ENCODE assay signal across 8 cellular contexts in genomic region chr12:49061157-49061650, GRCh38. TPM values are rescaled to one million over a fixed set of nuclear protein-coding genes. Genes with fewer than 3 reads are reported as not detected.
DNase-seq lines count a peak whose midpoint lies in the region; ATAC-seq and TF ChIP-seq lines count a peak whose summit lies in the region.

No MANE protein-coding gene starts in this region.

- no peaks in the 10 kb centered on the region for H3K27me3 ChIP-seq in H7 (ENCODE audit: control insufficient read depth, insufficient read depth, low read length)
- no peaks in the 10 kb centered on the region for H3K27me3 ChIP-seq in right cardiac atrium (ENCODE audit: control insufficient read depth, insufficient read depth)
- no peaks in the 10 kb centered on the region for H3K27me3 ChIP-seq in spleen (replicated peaks in 1 of 7)

- 6% methylated on average over 16 of the region's 16 CpGs for WGBS in right cardiac atrium
- WGBS in spleen, 5 donors = 8 to 14% (median 11%) methylated on average over 12 to 16 of the region's 16 CpGs

- no peaks in the 10 kb centered on the region for H3K36me3 ChIP-seq in H7 (replicated peaks; ENCODE audit: control insufficient read depth, insufficient read depth, low read length)
- peaks cover 0 to 9% (median 0%) of the 10 kb centered on the region in 6 donors for H3K36me3 ChIP-seq in spleen

- ATAC-seq in right cardiac atrium (no peak), HG02884 (IDR thresholded peaks at IDR 0.05; ENCODE audit: unreplicated experiment) (no peak)

- H3K27ac ChIP-seq in right cardiac atrium (ENCODE audit: low read length) (peak overlapping the region; percentile 95), spleen (peak overlapping the region; percentile 92 to 100 (median 97))

- intact Hi-C loops in right cardiac atrium (cut with DNase I) = loop anchor here in 2 of 4 donors (10.0 kb wide), 2 partner anchors 54 to 174 kb away; partner anchors contain the start of gene LMBR1L (in 2 of the 2)
- intact Hi-C loops in spleen (cut with DNase I; ENCODE audit: low total_unique reads) = loop anchor here (10.0 kb wide), 1 partner anchor 64 kb away; no protein-coding TSS in a partner anchor

- H3K4me3 ChIP-seq in H7 (ENCODE audit: insufficient read depth, low read depth, low read length) (peak overlapping the region; percentile 88), WI38 (ENCODE audit: low read depth, low read length) (peak overlapping the region; percentile 93), right cardiac atrium (ENCODE audit: low read length) (peak overlapping the region; percentile 96), spleen (peak overlapping the region; percentile 83 to 97 (median 93))

- TF ChIP-seq CTCF in WI38 (IDR thresholded peaks at IDR 0.05; ENCODE audit: low read depth, low read length) (no peak), spleen (IDR thresholded peaks at IDR 0.05 in 8 of 11, conservative IDR thresholded peaks at IDR 0.05 in 3 of 11) (no peak)

- H3K4me1 ChIP-seq in right cardiac atrium (ENCODE audit: control insufficient read depth, insufficient read depth, low read length) (peaks cover 8% of the 10 kb centered on the region), spleen (peaks cover 23 to 63% (median 47%) of the 10 kb centered on the region in 6 donors)

- DNase-seq in H7 (no peak), right cardiac atrium (no peak), spleen (no peak), cerebellum (ENCODE audit: low spot score) (no peak), NCI-H2107 treated with DMSO at 0.1 percent for 48 hours (lab: John Stamatoyannopoulos, UW; ENCODE audit: unreplicated experiment) (no peak)
- DNase-seq in activated CD4-positive, alpha-beta T cell treated with anti-CD3 and anti-CD28 coated beads, Interleukin-2, amount 50 U/mL, for 1 hour = no peak

- H3K9me3 ChIP-seq in right cardiac atrium (ENCODE audit: control insufficient read depth, low read length) (no peaks in the 10 kb centered on the region), spleen (no peaks in the 10 kb centered on the region)

- no peak for TF ChIP-seq POLR2A in spleen (IDR thresholded peaks at IDR 0.05)

RNA-seq across cellular contexts. Expression of gene KMT2D, which starts 0.6 kb away (rescaled TPM):
- total RNA-seq in H7 (2014; rRNA removed; shearing (Covaris generic)) = 16.2 and 20.8 TPM in 2 replicates
- total RNA-seq in right cardiac atrium (10 to 100 TPM; 38.8 to 53.5 (median 46.2) TPM), spleen (100 to 1,000 TPM; 115 to 172 (median 163) TPM), cerebellum (32.8 TPM)
- polyA plus RNA-seq in right cardiac atrium (43.1 TPM), spleen (10 to 100 TPM in 1 of 3 donors, 1 to 10 TPM in 2; 5.1 to 42.1 (median 6.0) TPM)

RNA-seq across cellular contexts. Expression of gene RHEBL1, which starts 8.6 kb away (rescaled TPM):
- 5.5 and 7.1 TPM in 2 replicates for total RNA-seq in H7 (2014; rRNA removed; shearing (Covaris generic))
- total RNA-seq in right cardiac atrium (under 1 TPM in 2 of 4 donors, not detected in 2; 0.21 to 0.31 TPM), spleen (1 to 10 TPM; 2.0 to 4.3 (median 2.5) TPM), cerebellum (0.91 TPM)
- polyA plus RNA-seq in right cardiac atrium (0.59 TPM), spleen (1 to 10 TPM; 3.9 to 6.7 (median 5.5) TPM)

RNA-seq across cellular contexts. Expression of gene DHH, which starts 33.4 kb away (rescaled TPM):
- total RNA-seq in H7 (2014; rRNA removed; shearing (Covaris generic)) = not detected in 2 replicates
- total RNA-seq in right cardiac atrium (1 to 10 TPM in 1 of 4 donors, under 1 TPM in 3; 0.35 to 1.7 (median 0.68) TPM), spleen (1 to 10 TPM in 3 of 7 donors, under 1 TPM in 4; 0.33 to 2.6 (median 0.79) TPM), cerebellum (0.54 TPM)
- polyA plus RNA-seq in right cardiac atrium (0.54 TPM), spleen (under 1 TPM; 0.09 to 0.74 (median 0.59) TPM)

RNA-seq across cellular contexts. Expression of gene PRKAG1, which starts 42.6 kb away (rescaled TPM):
- total RNA-seq in H7 (2014; rRNA removed; shearing (Covaris generic)) = 44.2 and 51.1 TPM in 2 replicates
- total RNA-seq in right cardiac atrium (10 to 100 TPM; 65.7 to 88.9 (median 80.7) TPM), spleen (10 to 100 TPM; 40.2 to 47.2 (median 44.6) TPM), cerebellum (33.6 TPM)
- polyA plus RNA-seq in right cardiac atrium (72.4 TPM), spleen (10 to 100 TPM; 34.1 to 41.4 (median 39.8) TPM)

RNA-seq across cellular contexts. Expression of gene LMBR1L, which starts 49.4 kb away (rescaled TPM):
- 63.0 and 75.6 TPM in 2 replicates for total RNA-seq in H7 (2014; rRNA removed; shearing (Covaris generic))
- total RNA-seq in right cardiac atrium (10 to 100 TPM; 26.7 to 45.3 (median 34.6) TPM), spleen (100 to 1,000 TPM in 2 of 7 donors, 10 to 100 TPM in 5; 60.3 to 108 (median 85.8) TPM), cerebellum (79.4 TPM)
- polyA plus RNA-seq in right cardiac atrium (25.6 TPM), spleen (10 to 100 TPM; 44.1 to 78.0 (median 61.2) TPM)
